1 cellular context compared by ENCODE assay signal in the genomic region with DNA sequence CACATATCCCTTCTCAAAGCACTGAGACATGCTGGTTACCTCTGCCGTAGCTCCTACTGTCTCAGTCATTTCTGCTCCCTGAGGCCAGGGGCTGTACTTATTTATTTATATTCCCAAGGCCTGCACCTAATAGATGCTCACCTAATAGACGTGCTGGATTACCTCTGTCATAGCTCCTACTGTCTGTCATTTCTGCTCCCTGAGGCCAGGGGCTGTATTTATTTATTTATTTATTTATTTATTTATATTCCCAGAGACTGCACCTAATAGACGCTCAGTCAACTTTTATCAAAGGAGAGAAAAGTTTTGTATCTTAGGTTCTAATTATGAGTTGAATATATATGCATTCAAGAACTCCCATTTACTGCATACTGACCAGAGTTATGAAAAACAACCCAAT.
A peak's percentile ranks its signal among the peaks of the same experiment; 100 is the strongest.
TF ChIP-seq lines count a peak whose summit lies in the region.

No MANE protein-coding gene starts in this region.

TF ChIP-seq in HEK293, 187 proteins besides CTCF, POLR2A, EP300 and RAD21 (continued from another document):
- TF ChIP-seq, protein P1, sequence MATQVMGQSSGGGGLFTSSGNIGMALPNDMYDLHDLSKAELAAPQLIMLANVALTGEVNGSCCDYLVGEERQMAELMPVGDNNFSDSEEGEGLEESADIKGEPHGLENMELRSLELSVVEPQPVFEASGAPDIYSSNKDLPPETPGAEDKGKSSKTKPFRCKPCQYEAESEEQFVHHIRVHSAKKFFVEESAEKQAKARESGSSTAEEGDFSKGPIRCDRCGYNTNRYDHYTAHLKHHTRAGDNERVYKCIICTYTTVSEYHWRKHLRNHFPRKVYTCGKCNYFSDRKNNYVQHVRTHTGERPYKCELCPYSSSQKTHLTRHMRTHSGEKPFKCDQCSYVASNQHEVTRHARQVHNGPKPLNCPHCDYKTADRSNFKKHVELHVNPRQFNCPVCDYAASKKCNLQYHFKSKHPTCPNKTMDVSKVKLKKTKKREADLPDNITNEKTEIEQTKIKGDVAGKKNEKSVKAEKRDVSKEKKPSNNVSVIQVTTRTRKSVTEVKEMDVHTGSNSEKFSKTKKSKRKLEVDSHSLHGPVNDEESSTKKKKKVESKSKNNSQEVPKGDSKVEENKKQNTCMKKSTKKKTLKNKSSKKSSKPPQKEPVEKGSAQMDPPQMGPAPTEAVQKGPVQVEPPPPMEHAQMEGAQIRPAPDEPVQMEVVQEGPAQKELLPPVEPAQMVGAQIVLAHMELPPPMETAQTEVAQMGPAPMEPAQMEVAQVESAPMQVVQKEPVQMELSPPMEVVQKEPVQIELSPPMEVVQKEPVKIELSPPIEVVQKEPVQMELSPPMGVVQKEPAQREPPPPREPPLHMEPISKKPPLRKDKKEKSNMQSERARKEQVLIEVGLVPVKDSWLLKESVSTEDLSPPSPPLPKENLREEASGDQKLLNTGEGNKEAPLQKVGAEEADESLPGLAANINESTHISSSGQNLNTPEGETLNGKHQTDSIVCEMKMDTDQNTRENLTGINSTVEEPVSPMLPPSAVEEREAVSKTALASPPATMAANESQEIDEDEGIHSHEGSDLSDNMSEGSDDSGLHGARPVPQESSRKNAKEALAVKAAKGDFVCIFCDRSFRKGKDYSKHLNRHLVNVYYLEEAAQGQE (tag by site-specific recombination; IDR thresholded peaks at IDR 0.05) = peak; percentile 71; the same call in 1 of the 2 replicates
- no peak; the same call in 1 of the 2 replicates for TF ChIP-seq GLI2 (tag by site-specific recombination; IDR thresholded peaks at IDR 0.05; ENCODE audit: borderline replicate concordance, low read depth)
- TF ChIP-seq OSR2 (tag by site-specific recombination; IDR thresholded peaks at IDR 0.05) = no peak
- TF ChIP-seq ZNF302 (tag by site-specific recombination; IDR thresholded peaks at IDR 0.05; ENCODE audit: low read depth) = no peak
- no peak for TF ChIP-seq ZNF416 (tag by site-specific recombination; IDR thresholded peaks at IDR 0.05)
- no peak for TF ChIP-seq WT1 (tag by site-specific recombination; IDR thresholded peaks at IDR 0.05)
- no peak for TF ChIP-seq ZNF658 (tag by site-specific recombination; IDR thresholded peaks at IDR 0.05)
